Comparison of ENCODE assay signal across 8 cellular contexts in genomic region chr12:7091660-7092228, GRCh38. TPM values are rescaled to one million over a fixed set of nuclear protein-coding genes. Genes with fewer than 3 reads are reported as not detected.
A peak's percentile ranks its signal among the peaks of the same experiment; 100 is the strongest.
DNase-seq lines count a peak whose midpoint lies in the region; ATAC-seq and TF ChIP-seq lines count a peak whose summit lies in the region.

No MANE protein-coding gene starts in this region.

- H3K9me3 ChIP-seq in lower lobe of right lung (no peaks in the 10 kb centered on the region), tibial artery (no peaks in the 10 kb centered on the region)

- H3K4me3 ChIP-seq in lower lobe of right lung (peak overlapping the region; percentile 65), tibial artery (peak overlapping the region; percentile 57)

- H3K27ac ChIP-seq in lower lobe of right lung (peak overlapping the region; percentile 78), tibial artery (peak overlapping the region; percentile 78 to 87)

- H3K9me3 Mint-ChIP-seq in T-helper 2 cell treated with Interferon-gamma antibody and Interleukin-4, amounts not matched to agents 5 μg/mL and 100 μg/mL, for 36 hours, result no peaks in the 10 kb centered on the region
- no peaks in the 10 kb centered on the region for H3K9me3 Mint-ChIP-seq in brain

- H3K4me3 Mint-ChIP-seq in T-helper 2 cell treated with Interferon-gamma antibody and Interleukin-4, amounts not matched to agents 5 μg/mL and 100 μg/mL, for 36 hours, result peak overlapping the region; percentile 86
- H3K4me3 Mint-ChIP-seq in brain, result peak overlapping the region; percentile 36 to 86 (median 74)

- no peaks in the 10 kb centered on the region for H3K27me3 ChIP-seq in lower lobe of right lung (ENCODE audit: low read depth)
- H3K27me3 ChIP-seq in tibial artery, result no peaks in the 10 kb centered on the region

- H3K36me3 Mint-ChIP-seq in T-helper 2 cell treated with Interferon-gamma antibody and Interleukin-4, amounts not matched to agents 5 μg/mL and 100 μg/mL, for 36 hours (ENCODE audit: low read depth), result peaks cover 1% of the 10 kb centered on the region
- no peaks in the 10 kb centered on the region for H3K36me3 Mint-ChIP-seq in brain

- H3K27me3 Mint-ChIP-seq in T-helper 2 cell treated with Interferon-gamma antibody and Interleukin-4, amounts not matched to agents 5 μg/mL and 100 μg/mL, for 36 hours (ENCODE audit: low read depth), result peaks cover 3% of the 10 kb centered on the region
- peaks cover 13% of the 10 kb centered on the region for H3K27me3 Mint-ChIP-seq in brain

- peaks cover 7% of the 10 kb centered on the region for H3K4me1 ChIP-seq in lower lobe of right lung
- H3K4me1 ChIP-seq in tibial artery, result peaks cover 0 to 47% (median 38%) of the 10 kb centered on the region in 4 donors

- ATAC-seq in lower lobe of right lung (peak; percentile 66 to 71), GM19351 (IDR thresholded peaks at IDR 0.05; ENCODE audit: unreplicated experiment) (no peak)

- H3K4me1 Mint-ChIP-seq in T-helper 2 cell treated with Interferon-gamma antibody and Interleukin-4, amounts not matched to agents 5 μg/mL and 100 μg/mL, for 36 hours (ENCODE audit: low read depth), result peaks cover 7% of the 10 kb centered on the region
- H3K4me1 Mint-ChIP-seq in brain, result peaks cover 24% of the 10 kb centered on the region

- H3K27ac Mint-ChIP-seq in T-helper 2 cell treated with Interferon-gamma antibody and Interleukin-4, amounts not matched to agents 5 μg/mL and 100 μg/mL, for 36 hours, result peak overlapping the region; percentile 70
- peak overlapping the region; percentile 57 to 93 (median 81) for H3K27ac Mint-ChIP-seq in brain

- TF ChIP-seq CTCF in brain (conservative IDR thresholded peaks at IDR 0.05) (no peak), lower lobe of right lung (IDR thresholded peaks at IDR 0.05) (no peak), tibial artery (IDR thresholded peaks at IDR 0.05) (no peak)

- intact Hi-C loops in lower lobe of right lung (cut with DNase I), result no loop called here
- intact Hi-C loops in tibial artery (cut with DNase I; ENCODE audit: low total_unique reads), result loop anchor here (2.0 to 5.0 kb wide), 2 partner anchors 31 to 886 kb away; partner anchors contain the start of gene C1S

- no peak for DNase-seq in T-helper 2 cell treated with Interferon-gamma antibody and Interleukin-4, amounts not matched to agents 5 μg/mL and 100 μg/mL, for 36 hours (ENCODE audit: low spot score)
- DNase-seq in T-helper 2 cell (no peak), lower lobe of right lung (no peak), tibial artery (peak in 1 of 2 donors; percentile 61), foreskin melanocyte (no peak), superior temporal gyrus (ENCODE audit: extremely low spot score) (no peak)

- H3K36me3 ChIP-seq in lower lobe of right lung (peaks cover 27% of the 10 kb centered on the region), tibial artery (peaks cover 27 to 34% (median 31%) of the 10 kb centered on the region in 3 donors)

RNA-seq across cellular contexts. Expression of gene C1R, which starts 0.5 kb away (rescaled TPM):
- 17.0 TPM for polyA plus RNA-seq in brain (ENCODE audit: insufficient read depth, low read depth, low replicate concordance)
- 373 TPM for total RNA-seq in lower lobe of right lung

RNA-seq across cellular contexts. Expression of gene C1RL, which starts 17.3 kb away (rescaled TPM):
- 13.7 TPM for polyA plus RNA-seq in brain (ENCODE audit: insufficient read depth, low read depth, low replicate concordance)
- total RNA-seq in lower lobe of right lung, result 80.5 TPM

RNA-seq across cellular contexts. Expression of gene C1S, which starts 31.2 kb away (rescaled TPM):
- polyA plus RNA-seq in brain (ENCODE audit: insufficient read depth, low read depth, low replicate concordance), result 8.6 TPM
- total RNA-seq in lower lobe of right lung, result 280 TPM

RNA-seq across cellular contexts. Expression of gene RBP5, which starts 36.9 kb away (rescaled TPM):
- polyA plus RNA-seq in brain (ENCODE audit: insufficient read depth, low read depth, low replicate concordance), result 0.80 TPM
- total RNA-seq in lower lobe of right lung, result 1.1 TPM

RNA-seq across cellular contexts. Expression of gene CLSTN3, which starts 38.4 kb away (rescaled TPM):
- 74.8 TPM for polyA plus RNA-seq in brain (ENCODE audit: insufficient read depth, low read depth, low replicate concordance)
- total RNA-seq in lower lobe of right lung, result 36.8 TPM
